Comparison of ENCODE assay signal across 26 cellular contexts in genomic region chr6:51554029-51554428, GRCh38.
"Had no signal": no experiment of that assay in that cellular context is flagged by ENCODE, and none has a peak within 500 bp of the region (broad histone marks: within the 10 kb centered on the region; RNA-seq: fewer than 3 reads in every experiment).

No MANE protein-coding gene starts in this region.

- H3K4me1 Mint-ChIP-seq: activated CD4-positive, alpha-beta memory T cell treated with anti-CD3 and anti-CD28 coated beads, Interleukin-2, amount 10 ng/mL, durations not matched to agents 7 days and 5 days; activated CD4-positive, alpha-beta T cell treated with anti-CD3 and anti-CD28 coated beads, Interleukin-2, amount 10 ng/mL, durations not matched to agents 7 days and 5 days; activated naive CD4-positive, alpha-beta T cell treated with anti-CD3 and anti-CD28 coated beads, Interleukin-2, amount 10 ng/mL, durations not matched to agents 7 days and 5 days; activated naive CD8-positive, alpha-beta T cell treated with anti-CD3 and anti-CD28 coated beads for 36 hours; T-cell had no signal

- ATAC-seq: activated T-cell treated with anti-CD3 and anti-CD28 coated beads, Interleukin-2, amount 50 U/mL, for 72 hours; Panc1; T-cell had no signal

- H3K36me3 ChIP-seq: brain microvascular endothelial cell, cardiac muscle cell, SJCRH30 had no signal

- H3K27ac Mint-ChIP-seq: activated CD4-positive, alpha-beta memory T cell treated with anti-CD3 and anti-CD28 coated beads, Interleukin-2, amount 10 ng/mL, durations not matched to agents 7 days and 5 days; activated CD4-positive, alpha-beta T cell treated with anti-CD3 and anti-CD28 coated beads, Interleukin-2, amount 10 ng/mL, durations not matched to agents 7 days and 5 days; activated naive CD4-positive, alpha-beta T cell treated with anti-CD3 and anti-CD28 coated beads, Interleukin-2, amount 10 ng/mL, durations not matched to agents 7 days and 5 days; activated naive CD8-positive, alpha-beta T cell treated with anti-CD3 and anti-CD28 coated beads for 36 hours; activated T-cell treated with anti-CD3 and anti-CD28 coated beads, Interleukin-2, amount 50 U/mL, for 72 hours; activated T-helper 2 cell treated with anti-CD3 and anti-CD28 coated beads, Interferon-gamma antibody, Interleukin-2, Interleukin-4, amounts not matched to agents 10 μg/mL and 5 μg/mL and 100 μg/mL, durations not matched to agents 14 hours and 24 hours and 36 hours; T-cell had no signal

- H3K36me3 Mint-ChIP-seq: activated naive CD4-positive, alpha-beta T cell treated with anti-CD3 and anti-CD28 coated beads, Interleukin-2, amount 10 ng/mL, durations not matched to agents 7 days and 5 days; activated naive CD8-positive, alpha-beta T cell treated with anti-CD3 and anti-CD28 coated beads for 36 hours; T-cell had no signal

- H3K27ac ChIP-seq: brain microvascular endothelial cell, cardiac muscle cell, SJCRH30, VCaP had no signal

- H3K27me3 Mint-ChIP-seq: activated CD4-positive, alpha-beta memory T cell treated with anti-CD3 and anti-CD28 coated beads, Interleukin-2, amount 10 ng/mL, durations not matched to agents 7 days and 5 days; activated CD4-positive, alpha-beta T cell treated with anti-CD3 and anti-CD28 coated beads, Interleukin-2, amount 10 ng/mL, durations not matched to agents 7 days and 5 days; activated naive CD4-positive, alpha-beta T cell treated with anti-CD3 and anti-CD28 coated beads, Interleukin-2, amount 10 ng/mL, durations not matched to agents 7 days and 5 days; activated naive CD8-positive, alpha-beta T cell treated with anti-CD3 and anti-CD28 coated beads for 36 hours had no signal

- H3K27me3 ChIP-seq: brain microvascular endothelial cell, cardiac muscle cell, SJCRH30 had no signal

- H3K9me3 ChIP-seq: SJCRH30 had no signal

- H3K4me3 ChIP-seq: cardiac muscle cell, SJCRH30 had no signal

- DNase-seq: activated CD4-positive, alpha-beta memory T cell treated with anti-CD3 and anti-CD28 coated beads, Interleukin-2, amount 10 ng/mL, durations not matched to agents 7 days and 5 days; activated CD4-positive, alpha-beta T cell treated with anti-CD3 and anti-CD28 coated beads, Interleukin-2, amount 10 ng/mL, durations not matched to agents 7 days and 5 days; activated CD4-positive, CD25-positive, alpha-beta regulatory T cell; activated gamma-delta T cell treated with Interleukin-2 at 50 U/mL for 16 hours; activated naive CD4-positive, alpha-beta T cell treated with anti-CD3 and anti-CD28 coated beads, Interleukin-2, amount 10 ng/mL, durations not matched to agents 7 days and 5 days; activated naive CD8-positive, alpha-beta T cell treated with anti-CD3 and anti-CD28 coated beads for 36 hours; activated T-cell treated with anti-CD3 and anti-CD28 coated beads for 4 hours; activated T-cell treated with anti-CD3 and anti-CD28 coated beads, Interleukin-2, amount 50 U/mL, for 72 hours; brain microvascular endothelial cell; KG1; NCI-H1048; NCI-H187; NCI-H2171; NCI-H2227 treated with DMSO at 0.1 percent for 48 hours; NCI-H446 treated with DMSO at 0.1 percent for 48 hours; NCI-H524 treated with DMSO at 0.1 percent for 48 hours; NK-92 treated with Interleukin-12 subunit alpha and Interleukin-12 subunit beta, amount 100 ng/mL, for 24 hours; OCI-M1; Right ventricle myocardium superior; RPMI8226; SJCRH30; T-cell had no signal

- H3K4me1 ChIP-seq: SJCRH30 had no signal

- H3K4me3 Mint-ChIP-seq: activated CD4-positive, alpha-beta memory T cell treated with anti-CD3 and anti-CD28 coated beads, Interleukin-2, amount 10 ng/mL, durations not matched to agents 7 days and 5 days; activated CD4-positive, alpha-beta T cell treated with anti-CD3 and anti-CD28 coated beads, Interleukin-2, amount 10 ng/mL, durations not matched to agents 7 days and 5 days; activated naive CD4-positive, alpha-beta T cell treated with anti-CD3 and anti-CD28 coated beads, Interleukin-2, amount 10 ng/mL, durations not matched to agents 7 days and 5 days; activated naive CD8-positive, alpha-beta T cell treated with anti-CD3 and anti-CD28 coated beads for 36 hours; activated T-cell treated with anti-CD3 and anti-CD28 coated beads, Interleukin-2, amount 50 U/mL, for 72 hours; T-cell had no signal

- H3K9me3 Mint-ChIP-seq: activated CD4-positive, alpha-beta memory T cell treated with anti-CD3 and anti-CD28 coated beads, Interleukin-2, amount 10 ng/mL, durations not matched to agents 7 days and 5 days; activated CD4-positive, alpha-beta T cell treated with anti-CD3 and anti-CD28 coated beads, Interleukin-2, amount 10 ng/mL, durations not matched to agents 7 days and 5 days; activated naive CD4-positive, alpha-beta T cell treated with anti-CD3 and anti-CD28 coated beads, Interleukin-2, amount 10 ng/mL, durations not matched to agents 7 days and 5 days; activated naive CD8-positive, alpha-beta T cell treated with anti-CD3 and anti-CD28 coated beads for 36 hours; activated T-helper 2 cell treated with anti-CD3 and anti-CD28 coated beads, Interferon-gamma antibody, Interleukin-2, Interleukin-4, amounts not matched to agents 10 μg/mL and 5 μg/mL and 100 μg/mL, durations not matched to agents 14 hours and 24 hours and 36 hours had no signal
